In genomic region chr22:35517207-35517606, GRCh38 we compare ENCODE assay signal across 21 cellular contexts. TPM values are rescaled to one million over a fixed set of nuclear protein-coding genes. Genes with fewer than 3 reads are reported as not detected.
DNase-seq lines count a peak whose midpoint lies in the region; ATAC-seq and TF ChIP-seq lines count a peak whose summit lies in the region.
"Had no signal": no experiment of that assay in that cellular context is flagged by ENCODE, and none has a peak within 500 bp of the region (broad histone marks: within the 10 kb centered on the region; RNA-seq: fewer than 3 reads in every experiment).

No MANE protein-coding gene starts in this region.

- no peak overlapping the region for H4K8ac ChIP-seq in H9 (replicated peaks; ENCODE audit: insufficient read length, low read depth, low read length)

- H2AFZ ChIP-seq in H9 (ENCODE audit: low read length) (no peak overlapping the region), OCI-LY7 (ENCODE audit: low read length) (no peak overlapping the region)

- no peak overlapping the region for H2BK5ac ChIP-seq in H9 (ENCODE audit: insufficient read length, low read length)

- H3T11ph ChIP-seq in H9 (ENCODE audit: low read length) = no peak overlapping the region

- H3K27me3 ChIP-seq in A673 (replicated peaks; ENCODE audit: insufficient read depth, low read depth, low read length, poor library complexity) (no peaks in the 10 kb centered on the region), H9 (ENCODE audit: insufficient read depth, low read length) (no peaks in the 10 kb centered on the region), endodermal cell (ENCODE audit: control insufficient read depth, insufficient read depth, low read length, poor library complexity, severe bottlenecking) (peaks cover 23% of the 10 kb centered on the region)

- H4K91ac ChIP-seq in H9 (ENCODE audit: insufficient read length, low read depth, low read length) = no peak overlapping the region

- no peaks in the 10 kb centered on the region for H3K9me3 Mint-ChIP-seq in H9
- H3K9me3 Mint-ChIP-seq in endodermal cell = no peaks in the 10 kb centered on the region
- H3K9me3 Mint-ChIP-seq in activated CD4-positive, alpha-beta T cell treated with anti-CD3 and anti-CD28 coated beads for 36 hours (ENCODE audit: low read depth) = no peaks in the 10 kb centered on the region
- H3K9me3 Mint-ChIP-seq: CD14-positive monocyte had no signal

- CTCF ChIA-PET in A673 (lab: Charles Lee) = interaction anchor here (0.6 kb wide), 1 partner anchor 87 kb away, joined by 3 read pairs; no protein-coding TSS in a partner anchor
- CTCF ChIA-PET in OCI-LY7 (lab: Charles Lee; ENCODE audit: unreplicated experiment) = no interaction called here
- CTCF ChIA-PET in activated CD4-positive, alpha-beta T cell treated with anti-CD3 and anti-CD28 coated beads for 36 hours (lab: Charles Lee) = interaction anchor here (0.7 kb wide), 1 partner anchor 188 kb away, joined by 3 read pairs; no protein-coding TSS in a partner anchor

- no peak overlapping the region for H2BK15ac ChIP-seq in H9 (ENCODE audit: low read depth, low read length)

- H3K4me2 ChIP-seq in H9 (ENCODE audit: insufficient read depth, insufficient read length, low read length) (no peak overlapping the region), OCI-LY7 (ENCODE audit: low read length) (no peak overlapping the region)

- H3K79me2 ChIP-seq in H9 (ENCODE audit: insufficient read depth, low read length) = no peaks in the 10 kb centered on the region
- no peaks in the 10 kb centered on the region for H3K79me2 ChIP-seq in OCI-LY7 (ENCODE audit: insufficient read depth, low read depth, low read length)

- H3K9ac ChIP-seq in H9 (ENCODE audit: extremely low read depth, insufficient read length, low read length) = no peak overlapping the region
- H3K9ac ChIP-seq in endodermal cell (ENCODE audit: extremely low read depth, low read length, poor library complexity, severe bottlenecking) = no peak overlapping the region

- H2BK20ac ChIP-seq in H9 (ENCODE audit: low read depth, low read length, poor library complexity, severe bottlenecking) = no peak overlapping the region

- H3K27ac Mint-ChIP-seq in H9 (no peak overlapping the region), endodermal cell (no peak overlapping the region)
- no peak overlapping the region for H3K27ac Mint-ChIP-seq in activated CD4-positive, alpha-beta T cell treated with anti-CD3 and anti-CD28 coated beads for 36 hours
- H3K27ac Mint-ChIP-seq: CD14-positive monocyte had no signal

- no peak overlapping the region for H3K23ac ChIP-seq in H9 (ENCODE audit: insufficient read length, low read depth, low read length)

- no peaks in the 10 kb centered on the region for H3K23me2 ChIP-seq in H9 (ENCODE audit: insufficient read length, low read depth, low read length, poor library complexity, severe bottlenecking)

- no peak overlapping the region for H2BK120ac ChIP-seq in H9 (ENCODE audit: low read depth, low read length, poor library complexity, severe bottlenecking)

- H4K20me1 ChIP-seq in H9 (ENCODE audit: control insufficient read depth, insufficient read depth, insufficient read length) (no peaks in the 10 kb centered on the region), OCI-LY7 (ENCODE audit: insufficient read depth, low read length) (no peaks in the 10 kb centered on the region)

- WGBS in H9 (ENCODE audit: extremely low coverage, insufficient read length, low lambda C conversion rate) = no CpG with 5 or more reads among the region's 6 CpGs
- WGBS in endodermal cell (ENCODE audit: insufficient coverage in 1 of 2, insufficient read length in 1 of 2), 2 experiments = 91 to 93% methylated on average over 6 of the region's 6 CpGs

- POLR2A ChIA-PET in A673 (lab: Charles Lee; ENCODE audit: low non-redundant PET) (no interaction called here), OCI-LY7 (lab: Charles Lee) (no interaction called here)
- POLR2A ChIA-PET in activated CD4-positive, alpha-beta T cell treated with anti-CD3 and anti-CD28 coated beads for 36 hours (lab: Charles Lee) = interaction anchor here (0.7 kb wide), 1 partner anchor 21 kb away, joined by 4 read pairs; no protein-coding TSS in a partner anchor

- no peaks in the 10 kb centered on the region for H3K36me3 ChIP-seq in A673 (ENCODE audit: insufficient read depth, low read length, poor library complexity, severe bottlenecking)
- no peaks in the 10 kb centered on the region for H3K36me3 ChIP-seq in OCI-LY7 (ENCODE audit: insufficient read depth, low read length)
- no peaks in the 10 kb centered on the region for H3K36me3 ChIP-seq in endodermal cell (ENCODE audit: control insufficient read depth, insufficient read depth, low read length)

- no peaks in the 10 kb centered on the region for H3K79me1 ChIP-seq in H9 (ENCODE audit: insufficient read depth, low read depth, low read length, poor library complexity, severe bottlenecking)

- no peak for DNase-seq in A673 (ENCODE audit: low spot score)
- DNase-seq in H9 = no peak
- peak; percentile 22 for DNase-seq in OCI-LY7 (ENCODE audit: low spot score)
- DNase-seq in endodermal cell = peak; percentile 62
- DNase-seq in left ventricle myocardium superior = no peak
- DNase-seq in activated CD4-positive, alpha-beta T cell treated with anti-CD3 and anti-CD28 coated beads for 36 hours = no peak
- DNase-seq: 8988T, EL, NCI-H1105 treated with DMSO at 0.1 percent for 48 hours, NCI-H2081, NCI-H2171, NCI-H345, NCI-H524, PC-3, RPMI8226, SHP77, SW 1271 had no signal

- intact Hi-C loops in A673 (cut with micrococcal nuclease; ENCODE audit: unreplicated experiment) (no loop called here), OCI-LY7 (cut with micrococcal nuclease; ENCODE audit: unreplicated experiment) (no loop called here), left ventricle myocardium superior (cut with micrococcal nuclease) (no loop called here)
- intact Hi-C loops in activated CD4-positive, alpha-beta T cell treated with anti-CD3 and anti-CD28 coated beads for 36 hours (cut with DNase I, micrococcal nuclease) = no loop called here

- H3K4me3 ChIP-seq in A673 (ENCODE audit: low read depth, low read length, poor library complexity, severe bottlenecking) (no peak overlapping the region), OCI-LY7 (ENCODE audit: low read depth, low read length, poor library complexity, severe bottlenecking) (no peak overlapping the region), endodermal cell (ENCODE audit: low read length) (no peak overlapping the region)
- H3K4me3 ChIP-seq: K562, SK-N-MC had no signal

- H3K56ac ChIP-seq in H9 (ENCODE audit: insufficient read length, low read depth, low read length) = no peak overlapping the region

- no peak overlapping the region for H2AK5ac ChIP-seq in H9 (ENCODE audit: insufficient read length, low read length)

- BruUV-seq in A673 (replicated peaks; lab: Mats Ljungman, UMichigan) (no TSS peak), OCI-LY7 (replicated peaks; lab: Mats Ljungman, UMichigan) (no TSS peak)

- TF ChIP-seq CTCF in A673 (conservative IDR thresholded peaks at IDR 0.05; ENCODE audit: low read depth, low read length) = 0 out of 2 replicates have a peak, but pooled peaks have one; percentile 25
- peak; percentile 31; the same call in 2 of the 3 replicates for TF ChIP-seq CTCF in H9 (conservative IDR thresholded peaks at IDR 0.05)
- TF ChIP-seq CTCF in OCI-LY7 (conservative IDR thresholded peaks at IDR 0.05; ENCODE audit: low read length) = peak; percentile 49
- TF ChIP-seq CTCF in endodermal cell (conservative IDR thresholded peaks at IDR 0.05) = peak; percentile 37

- H3K4me3 Mint-ChIP-seq in H9 (no peak overlapping the region), endodermal cell (no peak overlapping the region)
- no peak overlapping the region for H3K4me3 Mint-ChIP-seq in activated CD4-positive, alpha-beta T cell treated with anti-CD3 and anti-CD28 coated beads for 36 hours
- H3K4me3 Mint-ChIP-seq: CD14-positive monocyte had no signal

- H3K18ac ChIP-seq in H9 (ENCODE audit: insufficient read length, low read depth, low read length) = no peak overlapping the region

- no peak overlapping the region for H2BK12ac ChIP-seq in H9 (ENCODE audit: insufficient read length, low read depth, low read length)

- H3K4me1 Mint-ChIP-seq in H9 (peaks cover 17 to 34% of the 10 kb centered on the region in 2 experiments), endodermal cell (peaks cover 5% of the 10 kb centered on the region)
- H3K4me1 Mint-ChIP-seq in activated CD4-positive, alpha-beta T cell treated with anti-CD3 and anti-CD28 coated beads for 36 hours = no peaks in the 10 kb centered on the region
- H3K4me1 Mint-ChIP-seq: CD14-positive monocyte had no signal

- H3K27ac ChIP-seq in A673 (ENCODE audit: low read depth, low read length, poor library complexity, severe bottlenecking) (no peak overlapping the region), H9 (ENCODE audit: insufficient read length, low read depth, low read length) (no peak overlapping the region), OCI-LY7 (ENCODE audit: low read depth, low read length, poor library complexity, severe bottlenecking) (no peak overlapping the region), endodermal cell (ENCODE audit: low read depth, low read length) (no peak overlapping the region)
- H3K27ac ChIP-seq: SK-N-MC had no signal

- no peak overlapping the region for H4K5ac ChIP-seq in H9 (ENCODE audit: insufficient read length, low read depth, low read length)

- peaks cover 4% of the 10 kb centered on the region for H3K4me1 ChIP-seq in A673 (ENCODE audit: insufficient read depth, low read length, poor library complexity, severe bottlenecking)
- H3K4me1 ChIP-seq in H9 (ENCODE audit: insufficient read depth, low read length) = peaks cover 4% of the 10 kb centered on the region; the same call in 1 of the 2 replicates
- H3K4me1 ChIP-seq in OCI-LY7 (ENCODE audit: insufficient read depth, low read length, poor library complexity, severe bottlenecking) = no peaks in the 10 kb centered on the region
- H3K4me1 ChIP-seq in endodermal cell (ENCODE audit: control insufficient read depth, insufficient read depth, low read length) = no peaks in the 10 kb centered on the region

- H3K14ac ChIP-seq in H9 (ENCODE audit: insufficient read depth, low read length) = no peak overlapping the region

- H3K9me2 ChIP-seq in OCI-LY7 (ENCODE audit: insufficient read depth, low read length) = no peaks in the 10 kb centered on the region

- H3K27me3 Mint-ChIP-seq in H9 (ENCODE audit: low read depth) = peaks cover 41% of the 10 kb centered on the region
- peaks cover 10% of the 10 kb centered on the region for H3K27me3 Mint-ChIP-seq in endodermal cell (ENCODE audit: insufficient read depth)
- peaks cover 31% of the 10 kb centered on the region for H3K27me3 Mint-ChIP-seq in activated CD4-positive, alpha-beta T cell treated with anti-CD3 and anti-CD28 coated beads for 36 hours

- H3K9me3 ChIP-seq in A673 (ENCODE audit: low read depth, low read length, poor library complexity, severe bottlenecking) = no peaks in the 10 kb centered on the region
- H3K9me3 ChIP-seq in H9 (ENCODE audit: control insufficient read depth, low read depth, low read length) = no peaks in the 10 kb centered on the region
- H3K9me3 ChIP-seq in OCI-LY7 (ENCODE audit: low read length) = no peaks in the 10 kb centered on the region
- H3K9me3 ChIP-seq in endodermal cell (ENCODE audit: control insufficient read depth, low read length) = no peaks in the 10 kb centered on the region

- H3K4ac ChIP-seq in H9 (ENCODE audit: low read depth, low read length) = no peak overlapping the region

- ATAC-seq in left ventricle myocardium superior (no peak), GM21526 (IDR thresholded peaks at IDR 0.05; ENCODE audit: low FRiP score, unreplicated experiment) (no peak)
- ATAC-seq in activated CD4-positive, alpha-beta T cell treated with anti-CD3 and anti-CD28 coated beads for 36 hours = no peak
- ATAC-seq: K562, PC-3 had no signal

- no peaks in the 10 kb centered on the region; a peak in 1 of 7 replicates for H3K36me3 Mint-ChIP-seq in H9 (ENCODE audit: insufficient read depth in 1 of 3, low read depth in 3 of 3)
- H3K36me3 Mint-ChIP-seq in endodermal cell (ENCODE audit: low read depth) = no peaks in the 10 kb centered on the region
- no peaks in the 10 kb centered on the region for H3K36me3 Mint-ChIP-seq in activated CD4-positive, alpha-beta T cell treated with anti-CD3 and anti-CD28 coated beads for 36 hours (ENCODE audit: low read depth)
- H3K36me3 Mint-ChIP-seq: CD14-positive monocyte had no signal

RNA-seq across cellular contexts. Expression of gene RASD2, which starts 23.4 kb away (rescaled TPM):
- 1.3 and 3.1 TPM in 2 replicates for total RNA-seq in A673 (2021)
- 0.42 and 0.53 TPM in 2 replicates for total RNA-seq in H9 (2021)
- total RNA-seq in OCI-LY7 (2014; rRNA removed; shearing (Covaris generic)) = 0.19 TPM in 1 of 2 replicates, not detected in the other
- total RNA-seq in OCI-LY7 (2022) = 0.11 TPM in 1 of 2 replicates, not detected in the other
- total RNA-seq in endodermal cell = under 1 TPM; 0.15 to 0.24 TPM
- 2.4 TPM for polyA plus RNA-seq in endodermal cell (2013, experiment 1 of 2)
- polyA plus RNA-seq in endodermal cell (2013, experiment 2 of 2) = 2.0 TPM
- 9.4 TPM for total RNA-seq in left ventricle myocardium superior
- total RNA-seq in activated CD4-positive, alpha-beta T cell treated with anti-CD3 and anti-CD28 coated beads for 36 hours = under 1 TPM; 0.09 TPM
- polyA plus RNA-seq: CD14-positive monocyte, K562 had no signal

Comparison
In these comparisons a context has a peak if more than half of its experiments do, and no peak if none do; other contexts are left out.
1. DNase-seq: peak in OCI-LY7 (single experiment) and endodermal cell (single experiment); none in A673 (single experiment), H9 (single experiment), left ventricle myocardium superior (single experiment) and activated CD4-positive, alpha-beta T cell treated with anti-CD3 and anti-CD28 coated beads for 36 hours (single experiment).
2. Peak in every context shown above with its lines, with median percentiles within 50 percentile points of each other: CTCF ChIP-seq.